Comparison of ENCODE assay signal across 22 cellular contexts in the genomic region with DNA sequence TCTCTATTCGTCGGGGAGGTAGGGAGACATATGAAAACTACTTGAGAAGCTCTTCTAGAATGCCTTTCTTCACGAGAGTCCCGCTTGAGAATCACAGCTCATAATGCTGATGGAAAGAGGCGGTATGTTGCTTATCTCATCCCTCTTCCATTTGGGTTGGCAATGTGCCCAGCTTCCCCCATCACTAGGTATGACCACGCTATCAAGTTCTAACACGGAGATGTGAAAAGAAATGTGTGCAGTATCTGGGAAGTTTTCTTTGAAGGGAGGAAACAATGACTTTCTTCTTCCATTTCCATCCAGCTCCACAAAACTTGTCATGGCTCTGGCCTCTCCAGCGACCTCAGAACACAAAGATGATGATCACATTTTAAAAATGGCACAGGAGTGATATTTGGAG.
"Had no signal": no experiment of that assay in that cellular context is flagged by ENCODE, and none has a peak within 500 bp of the region (broad histone marks: within the 10 kb centered on the region; RNA-seq: fewer than 3 reads in every experiment).

No MANE protein-coding gene starts in this region.

- H3K27me3 ChIP-seq: breast epithelium, foreskin keratinocyte, hepatocyte, ovary, spleen, testis, uterus had no signal

- H3K36me3 Mint-ChIP-seq: activated naive CD4-positive, alpha-beta T cell treated with anti-CD3 and anti-CD28 coated beads, Interleukin-2, amount 50 U/mL, for 72 hours; naive thymus-derived CD8-positive, alpha-beta T cell had no signal

- DNase-seq: activated CD4-positive, alpha-beta T cell treated with anti-CD3 and anti-CD28 coated beads, Interleukin-2, amount 50 U/mL, for 1 hour; activated CD4-positive, CD25-positive, alpha-beta regulatory T cell treated with anti-CD3 and anti-CD28 coated beads, Interleukin-2, amount 50 U/mL, for 72 hours; activated T-cell treated with anti-CD3 and anti-CD28 coated beads, Interleukin-2, amount 50 U/mL, for 1 hour; cerebellar nuclear complex; left ventricle myocardium inferior; naive thymus-derived CD8-positive, alpha-beta T cell; ovary; spleen; stimulated activated CD4-positive, alpha-beta T cell treated with anti-CD3 and anti-CD28 coated beads, Interleukin-4, amount 100 ng/mL, for 1 hour; stimulated activated naive CD4-positive, alpha-beta T cell; testis; trophoblast cell; uterus; WERI-Rb-1 had no signal

- H3K9me3 ChIP-seq: left ventricle myocardium inferior, ovary, prostate gland, testis, uterus had no signal

- H3K4me2 ChIP-seq: hepatocyte had no signal

- H3K4me1 Mint-ChIP-seq: activated T-helper 17 cell treated with anti-CD3 and anti-CD28 coated beads, Interleukin-2, amount 50 U/mL, for 72 hours; naive thymus-derived CD8-positive, alpha-beta T cell had no signal

- H3K27ac ChIP-seq: breast epithelium, coronary artery, foreskin keratinocyte, hepatocyte, left ventricle myocardium inferior, ovary, prostate gland, spleen, testis, uterus, WERI-Rb-1 had no signal

- H3K4me3 ChIP-seq: breast epithelium, coronary artery, hepatocyte, left ventricle myocardium inferior, ovary, prostate gland, spleen, testis, uterus had no signal

- H3K27me3 Mint-ChIP-seq: activated T-helper 17 cell treated with anti-CD3 and anti-CD28 coated beads, Interleukin-2, amount 50 U/mL, for 72 hours; naive thymus-derived CD8-positive, alpha-beta T cell had no signal

- H3K36me3 ChIP-seq: breast epithelium, left ventricle myocardium inferior, ovary, prostate gland, spleen, uterus, WERI-Rb-1 had no signal

- H3K4me1 ChIP-seq: breast epithelium, foreskin keratinocyte, left ventricle myocardium inferior, prostate gland, spleen, testis, uterus had no signal

- H3K27ac Mint-ChIP-seq: activated naive CD4-positive, alpha-beta T cell treated with anti-CD3 and anti-CD28 coated beads, Interleukin-2, amount 50 U/mL, for 72 hours; activated T-helper 17 cell treated with anti-CD3 and anti-CD28 coated beads, Interleukin-2, amount 50 U/mL, for 72 hours; naive thymus-derived CD8-positive, alpha-beta T cell; T-helper 2 cell treated with Interferon-gamma antibody and Interleukin-4, amounts not matched to agents 5 μg/mL and 100 μg/mL, for 36 hours had no signal

- H3K4me3 Mint-ChIP-seq: activated T-helper 17 cell treated with anti-CD3 and anti-CD28 coated beads, Interleukin-2, amount 50 U/mL, for 72 hours; naive thymus-derived CD8-positive, alpha-beta T cell; T-helper 2 cell treated with Interferon-gamma antibody and Interleukin-4, amounts not matched to agents 5 μg/mL and 100 μg/mL, for 36 hours had no signal

- H3K79me2 ChIP-seq: hepatocyte had no signal

- H2AFZ ChIP-seq: hepatocyte had no signal
